In the genomic region with DNA sequence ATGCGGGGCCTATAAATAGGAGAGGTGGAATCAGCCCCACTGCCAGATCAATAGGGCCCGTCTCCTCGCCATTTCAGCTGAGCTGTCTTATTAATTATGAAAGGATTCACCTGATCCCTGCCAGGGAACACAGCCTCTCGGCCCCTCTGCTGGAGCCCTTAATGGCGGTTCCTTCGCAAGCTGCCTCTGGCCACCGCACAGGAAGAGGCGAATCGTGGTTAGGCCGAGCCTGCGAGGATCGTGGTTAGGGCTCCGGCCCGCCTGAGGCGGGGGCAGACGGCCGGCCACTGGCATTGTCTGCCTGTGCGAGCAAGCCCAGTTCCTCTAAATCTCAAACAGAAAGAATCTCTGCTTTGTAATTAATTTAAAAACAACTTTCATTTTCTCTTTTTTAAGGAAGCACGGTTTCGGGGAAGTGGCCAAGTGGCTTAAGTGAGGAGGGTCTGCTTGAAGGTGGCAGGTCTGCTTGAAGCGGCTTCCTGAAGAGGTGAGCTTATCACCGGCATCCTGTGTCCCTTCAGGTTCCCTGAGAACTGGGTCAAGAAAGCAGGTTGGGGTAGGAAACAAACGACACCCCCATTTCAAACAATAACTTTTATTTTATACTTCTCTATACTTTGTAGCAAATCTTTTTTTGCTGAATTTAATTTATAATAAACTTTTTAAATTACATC, we compare ENCODE assay signal across 9 cellular contexts. TPM values are rescaled to one million over a fixed set of nuclear protein-coding genes. Genes with fewer than 3 reads are reported as not detected.
DNase-seq lines count a peak whose midpoint lies in the region; ATAC-seq, FAIRE-seq and TF ChIP-seq lines count a peak whose summit lies in the region.
"Had no signal": no experiment of that assay in that cellular context is flagged by ENCODE, and none has a peak within 500 bp of the region (broad histone marks: within the 10 kb centered on the region; RNA-seq: fewer than 3 reads in every experiment).

No MANE protein-coding gene starts in this region.

- intact Hi-C loops in activated CD4-positive, alpha-beta T cell treated with anti-CD3 and anti-CD28 coated beads, Interleukin-2, amount 10 ng/mL, durations not matched to agents 24 days and 14 days (cut with micrococcal nuclease) = loop anchor here (1.0 to 5.0 kb wide), 4 partner anchors 11 to 527 kb away; no protein-coding TSS in a partner anchor

- peaks cover 26% of the 10 kb centered on the region for H3K36me3 Mint-ChIP-seq in activated CD4-positive, alpha-beta T cell treated with anti-CD3 and anti-CD28 coated beads, Interleukin-2, amount 10 ng/mL, durations not matched to agents 24 days and 14 days (ENCODE audit: low read depth)
- no peaks in the 10 kb centered on the region for H3K36me3 Mint-ChIP-seq in osteocyte (ENCODE audit: unreplicated experiment)

- no peak for TF ChIP-seq CTCF in fibroblast of pulmonary artery (IDR thresholded peaks at IDR 0.05; ENCODE audit: low read length, missing control alignments)
- no peak for TF ChIP-seq CTCF in osteocyte (IDR thresholded peaks at IDR 0.05)
- TF ChIP-seq CTCF in D721Med (IDR thresholded peaks at IDR 0.05; ENCODE audit: insufficient read depth, missing control alignments) = no peak

- peaks cover 84% of the 10 kb centered on the region for H3K27me3 Mint-ChIP-seq in activated CD4-positive, alpha-beta T cell treated with anti-CD3 and anti-CD28 coated beads, Interleukin-2, amount 10 ng/mL, durations not matched to agents 24 days and 14 days
- H3K27me3 Mint-ChIP-seq in osteocyte (ENCODE audit: unreplicated experiment) = peaks cover 91% of the 10 kb centered on the region

- peak; percentile 70 for DNase-seq in activated CD4-positive, alpha-beta T cell treated with anti-CD3 and anti-CD28 coated beads, Interleukin-2, amount 10 ng/mL, durations not matched to agents 24 days and 14 days
- DNase-seq in activated CD4-positive, alpha-beta T cell treated with anti-CD3 and anti-CD28 coated beads, Interleukin-2, amount 50 U/mL, for 1 hour = no peak
- DNase-seq in SW480 (ENCODE audit: low spot score) = peak; percentile 7
- DNase-seq in fibroblast of pulmonary artery (ENCODE audit: low read depth) = no peak
- no peak for DNase-seq in osteocyte (ENCODE audit: extremely low spot score, unreplicated experiment)
- DNase-seq in D721Med (ENCODE audit: insufficient read length, low spot score) = no peak
- no peak for DNase-seq in COLO829 (ENCODE audit: low spot score)

- H3K9me3 Mint-ChIP-seq in activated CD4-positive, alpha-beta T cell treated with anti-CD3 and anti-CD28 coated beads, Interleukin-2, amount 10 ng/mL, durations not matched to agents 24 days and 14 days = peaks cover 35% of the 10 kb centered on the region
- H3K9me3 Mint-ChIP-seq in osteocyte (ENCODE audit: unreplicated experiment) = no peaks in the 10 kb centered on the region

- no peak for FAIRE-seq in D721Med (lab: Jason Lieb, UNC)
- FAIRE-seq: G401.6 had no signal

- peak overlapping the region; percentile 88 for H3K4me3 Mint-ChIP-seq in activated CD4-positive, alpha-beta T cell treated with anti-CD3 and anti-CD28 coated beads, Interleukin-2, amount 10 ng/mL, durations not matched to agents 24 days and 14 days
- peak overlapping the region; percentile 87 for H3K4me3 Mint-ChIP-seq in osteocyte (ENCODE audit: unreplicated experiment)

- peaks cover 49% of the 10 kb centered on the region for H3K4me1 Mint-ChIP-seq in activated CD4-positive, alpha-beta T cell treated with anti-CD3 and anti-CD28 coated beads, Interleukin-2, amount 10 ng/mL, durations not matched to agents 24 days and 14 days
- peaks cover 34% of the 10 kb centered on the region for H3K4me1 Mint-ChIP-seq in osteocyte (ENCODE audit: unreplicated experiment)

- peak overlapping the region; percentile 45 for H3K27ac Mint-ChIP-seq in activated CD4-positive, alpha-beta T cell treated with anti-CD3 and anti-CD28 coated beads, Interleukin-2, amount 10 ng/mL, durations not matched to agents 24 days and 14 days
- H3K27ac Mint-ChIP-seq in osteocyte (ENCODE audit: unreplicated experiment) = no peak overlapping the region

- no peak for ATAC-seq in HG03175 (IDR thresholded peaks at IDR 0.05; ENCODE audit: unreplicated experiment)

- H3K4me3 ChIP-seq in fibroblast of pulmonary artery (replicated peaks; ENCODE audit: low read depth, low read length) = peak overlapping the region; percentile 24

RNA-seq across cellular contexts. Expression of a gene that starts 9.2 kb away (rescaled TPM):
- total RNA-seq in activated CD4-positive, alpha-beta T cell treated with anti-CD3 and anti-CD28 coated beads, Interleukin-2, amount 10 ng/mL, durations not matched to agents 24 days and 14 days = 4.0 and 4.8 TPM in 2 replicates
- total RNA-seq in osteocyte = 0.21 TPM in 1 of 2 replicates, not detected in the other

Comparison
In these comparisons a context has a peak if more than half of its experiments do, and no peak if none do; other contexts are left out.
1. DNase-seq: peak in activated CD4-positive, alpha-beta T cell treated with anti-CD3 and anti-CD28 coated beads, Interleukin-2, amount 10 ng/mL, durations not matched to agents 24 days and 14 days (single experiment) and SW480 (single experiment); none in activated CD4-positive, alpha-beta T cell treated with anti-CD3 and anti-CD28 coated beads, Interleukin-2, amount 50 U/mL, for 1 hour (single experiment), fibroblast of pulmonary artery (single experiment), osteocyte (single experiment), D721Med (single experiment) and COLO829 (single experiment).